Comparison of ENCODE assay signal across 1 cellular context in the genomic region with DNA sequence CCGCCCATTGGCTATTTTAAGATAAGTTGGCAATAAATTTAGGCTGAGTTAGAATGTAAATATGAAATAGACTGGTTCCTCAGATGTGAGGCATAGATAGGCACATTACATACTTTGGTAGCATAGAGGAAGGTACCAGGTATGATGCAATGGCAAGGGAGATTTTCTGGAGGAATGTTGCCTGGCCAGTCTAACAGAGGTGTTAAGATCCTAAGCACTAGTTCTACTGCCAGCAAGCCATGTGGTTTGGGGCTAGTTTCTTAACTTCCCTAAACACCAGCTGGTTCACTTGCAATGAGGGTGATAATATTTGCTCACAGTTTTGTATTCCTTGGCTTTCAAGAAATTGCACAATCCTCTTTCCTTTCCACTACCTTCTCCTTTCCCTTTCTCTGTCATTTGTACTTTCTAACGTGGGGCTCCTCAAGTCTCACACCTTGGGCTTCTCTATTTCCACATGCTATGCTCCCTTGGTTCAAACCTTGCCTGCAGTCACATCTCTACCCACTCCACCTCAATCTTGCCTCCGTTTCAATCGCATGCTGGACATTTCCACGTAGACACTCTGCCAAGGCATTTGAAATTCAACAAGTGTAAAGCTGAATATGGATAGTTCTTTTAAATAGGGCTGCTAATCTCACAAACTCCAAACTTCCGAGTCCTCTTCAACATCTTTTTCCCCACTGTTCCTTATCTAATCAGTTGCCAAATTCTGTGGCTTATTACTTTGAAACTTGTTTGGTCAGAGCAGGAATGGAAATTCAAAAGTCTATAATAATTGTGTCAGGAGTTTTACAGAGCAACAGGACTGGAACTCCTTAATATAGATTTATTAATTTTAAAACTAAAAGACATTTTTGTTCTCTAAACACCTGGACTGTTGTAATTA.
TF ChIP-seq lines count a peak whose summit lies in the region.

No MANE protein-coding gene starts in this region.

TF ChIP-seq in H1, 55 proteins besides CTCF, POLR2A, EP300 and RAD21:
- TF ChIP-seq SP1 (IDR thresholded peaks at IDR 0.05; ENCODE audit: low read depth, low read length), result peak; percentile 87
- peak; percentile 97 for TF ChIP-seq CEBPB (IDR thresholded peaks at IDR 0.05; ENCODE audit: low read depth, low read length)
- TF ChIP-seq, protein P1, sequence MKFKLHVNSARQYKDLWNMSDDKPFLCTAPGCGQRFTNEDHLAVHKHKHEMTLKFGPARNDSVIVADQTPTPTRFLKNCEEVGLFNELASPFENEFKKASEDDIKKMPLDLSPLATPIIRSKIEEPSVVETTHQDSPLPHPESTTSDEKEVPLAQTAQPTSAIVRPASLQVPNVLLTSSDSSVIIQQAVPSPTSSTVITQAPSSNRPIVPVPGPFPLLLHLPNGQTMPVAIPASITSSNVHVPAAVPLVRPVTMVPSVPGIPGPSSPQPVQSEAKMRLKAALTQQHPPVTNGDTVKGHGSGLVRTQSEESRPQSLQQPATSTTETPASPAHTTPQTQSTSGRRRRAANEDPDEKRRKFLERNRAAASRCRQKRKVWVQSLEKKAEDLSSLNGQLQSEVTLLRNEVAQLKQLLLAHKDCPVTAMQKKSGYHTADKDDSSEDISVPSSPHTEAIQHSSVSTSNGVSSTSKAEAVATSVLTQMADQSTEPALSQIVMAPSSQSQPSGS (IDR thresholded peaks at IDR 0.05; ENCODE audit: low read length), result peak; percentile 80
- peak; percentile 78 for TF ChIP-seq ASH2L (IDR thresholded peaks at IDR 0.05; ENCODE audit: low read length)
- TF ChIP-seq, protein P2, sequence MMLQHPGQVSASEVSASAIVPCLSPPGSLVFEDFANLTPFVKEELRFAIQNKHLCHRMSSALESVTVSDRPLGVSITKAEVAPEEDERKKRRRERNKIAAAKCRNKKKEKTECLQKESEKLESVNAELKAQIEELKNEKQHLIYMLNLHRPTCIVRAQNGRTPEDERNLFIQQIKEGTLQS (IDR thresholded peaks at IDR 0.05; ENCODE audit: insufficient read depth, low read depth, low read length), result peak; percentile 62; the same call in 1 of the 2 replicates
- TF ChIP-seq, protein P3, sequence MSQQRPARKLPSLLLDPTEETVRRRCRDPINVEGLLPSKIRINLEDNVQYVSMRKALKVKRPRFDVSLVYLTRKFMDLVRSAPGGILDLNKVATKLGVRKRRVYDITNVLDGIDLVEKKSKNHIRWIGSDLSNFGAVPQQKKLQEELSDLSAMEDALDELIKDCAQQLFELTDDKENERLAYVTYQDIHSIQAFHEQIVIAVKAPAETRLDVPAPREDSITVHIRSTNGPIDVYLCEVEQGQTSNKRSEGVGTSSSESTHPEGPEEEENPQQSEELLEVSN (IDR thresholded peaks at IDR 0.05), result peak; percentile 90
- no peak for TF ChIP-seq POU5F1 (IDR thresholded peaks at IDR 0.05; ENCODE audit: low read depth, low read length)
- TF ChIP-seq TEAD4 (IDR thresholded peaks at IDR 0.05; ENCODE audit: low read depth, low read length), result peak; percentile 84
- TF ChIP-seq, protein P4, sequence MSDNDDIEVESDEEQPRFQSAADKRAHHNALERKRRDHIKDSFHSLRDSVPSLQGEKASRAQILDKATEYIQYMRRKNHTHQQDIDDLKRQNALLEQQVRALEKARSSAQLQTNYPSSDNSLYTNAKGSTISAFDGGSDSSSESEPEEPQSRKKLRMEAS (IDR thresholded peaks at IDR 0.05), result peak; percentile 93
- TF ChIP-seq NRF1 (IDR thresholded peaks at IDR 0.05; ENCODE audit: low read depth, low read length), result no peak
- TF ChIP-seq SRF (IDR thresholded peaks at IDR 0.05; ENCODE audit: low read depth, low read length), result no peak
- TF ChIP-seq TAF1 (IDR thresholded peaks at IDR 0.05; ENCODE audit: low read depth, low read length), result 0 out of 2 replicates have a peak, but pooled peaks have one; percentile 29
- peak; percentile 56; the same call in 1 of the 2 replicates for TF ChIP-seq JUND (IDR thresholded peaks at IDR 0.05; ENCODE audit: low read length)
